In the genomic region with DNA sequence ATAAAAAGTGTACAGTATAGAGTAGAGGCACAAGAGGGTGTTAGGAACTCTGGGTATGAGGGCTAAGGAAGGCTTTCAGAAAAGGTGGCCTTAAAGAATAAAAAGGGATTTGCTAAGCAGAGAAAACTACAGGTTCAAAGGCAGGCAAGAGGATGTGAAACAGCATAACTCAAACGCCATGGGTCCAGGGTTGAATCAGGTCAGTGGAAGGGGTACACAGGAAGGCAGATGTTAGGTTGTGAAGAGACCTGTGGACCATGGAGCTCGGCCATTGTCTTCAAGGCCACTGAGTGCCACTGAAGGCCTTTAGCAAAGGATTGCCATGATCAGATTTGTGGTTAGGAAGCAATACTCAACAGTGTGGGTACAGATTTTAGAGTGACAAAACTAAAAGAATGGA, we compare ENCODE assay signal across 29 cellular contexts.
"Had no signal": no experiment of that assay in that cellular context is flagged by ENCODE, and none has a peak within 500 bp of the region (broad histone marks: within the 10 kb centered on the region; RNA-seq: fewer than 3 reads in every experiment).

No MANE protein-coding gene starts in this region.

- ATAC-seq: activated CD8-positive, alpha-beta T cell treated with anti-CD3 and anti-CD28 coated beads for 36 hours; gastrocnemius medialis; left cardiac atrium; stimulated activated naive B cell treated with anti-CD40 and anti-IgM and Interleukin-4, amounts not matched to agents 10 μg/mL and 1 μg/mL and 100 μg/mL, for 72 hours; upper lobe of right lung had no signal

- H3K9me3 ChIP-seq: colonic mucosa, gastrocnemius medialis, right atrium auricular region, suprapubic skin, tibial artery, upper lobe of right lung had no signal

- H3K27me3 Mint-ChIP-seq: activated B cell treated with CpG ODN at 0.5 μM for 24 hours; activated CD8-positive, alpha-beta T cell treated with anti-CD3 and anti-CD28 coated beads for 36 hours; activated naive CD8-positive, alpha-beta T cell; naive B cell; stimulated activated naive B cell treated with anti-CD40 and anti-IgM and Interleukin-4, amounts not matched to agents 10 μg/mL and 1 μg/mL and 100 μg/mL, for 72 hours had no signal

- H3K36me3 ChIP-seq: colonic mucosa, gastrocnemius medialis, right atrium auricular region, suprapubic skin, tibial artery, upper lobe of right lung had no signal

- H3K4me1 Mint-ChIP-seq: activated B cell treated with CpG ODN at 0.5 μM for 24 hours; naive B cell; stimulated activated naive B cell treated with anti-CD40 and anti-IgM and Interleukin-4, amounts not matched to agents 10 μg/mL and 1 μg/mL and 100 μg/mL, for 72 hours had no signal

- H3K4me3 ChIP-seq: colonic mucosa, dorsolateral prefrontal cortex, gastrocnemius medialis, hepatocyte, right atrium auricular region, smooth muscle cell, suprapubic skin, tibial artery, upper lobe of right lung had no signal

- FAIRE-seq: keratinocyte had no signal

- H3K9me3 Mint-ChIP-seq: activated B cell treated with CpG ODN at 0.5 μM for 24 hours; activated CD8-positive, alpha-beta T cell treated with anti-CD3 and anti-CD28 coated beads for 36 hours; activated T-helper 2 cell treated with anti-CD3 and anti-CD28 coated beads, Interferon-gamma antibody, Interleukin-2, Interleukin-4, amounts not matched to agents 10 μg/mL and 5 μg/mL and 100 μg/mL, durations not matched to agents 14 hours and 24 hours and 36 hours; naive B cell; stimulated activated naive B cell treated with anti-CD40 and anti-IgM and Interleukin-4, amounts not matched to agents 10 μg/mL and 1 μg/mL and 100 μg/mL, for 72 hours; T-helper 2 cell treated with Interferon-gamma antibody and Interleukin-4, amounts not matched to agents 5 μg/mL and 100 μg/mL, for 36 hours had no signal

- H3K27ac Mint-ChIP-seq: activated B cell treated with CpG ODN at 0.5 μM for 24 hours; activated CD8-positive, alpha-beta T cell treated with anti-CD3 and anti-CD28 coated beads for 36 hours; activated naive CD8-positive, alpha-beta T cell; activated T-helper 2 cell treated with anti-CD3 and anti-CD28 coated beads, Interferon-gamma antibody, Interleukin-2, Interleukin-4, amounts not matched to agents 10 μg/mL and 5 μg/mL and 100 μg/mL, durations not matched to agents 14 hours and 24 hours and 36 hours; stimulated activated naive B cell treated with anti-CD40 and anti-IgM and Interleukin-4, amounts not matched to agents 10 μg/mL and 1 μg/mL and 100 μg/mL, for 72 hours; T-helper 2 cell treated with Interferon-gamma antibody and Interleukin-4, amounts not matched to agents 5 μg/mL and 100 μg/mL, for 36 hours had no signal

- H3K27ac ChIP-seq: colonic mucosa, dorsolateral prefrontal cortex, gastrocnemius medialis, hepatocyte, parathyroid adenoma, right atrium auricular region, suprapubic skin, tibial artery, upper lobe of right lung had no signal

- H3K4me1 ChIP-seq: colonic mucosa, gastrocnemius medialis, parathyroid adenoma, right atrium auricular region, suprapubic skin, tibial artery, upper lobe of right lung had no signal

- DNase-seq: activated B cell treated with CpG ODN at 0.5 μM for 24 hours; activated CD4-positive, alpha-beta T cell treated with anti-CD3 and anti-CD28 coated beads, Interleukin-2, amount 50 U/mL, for 1 hour; activated CD8-positive, alpha-beta T cell treated with anti-CD3 and anti-CD28 coated beads for 36 hours; activated naive CD4-positive, alpha-beta T cell; activated T-cell treated with anti-CD3 and anti-CD28 coated beads, Interleukin-2, amount 50 U/mL, for 48 hours; anterior cingulate cortex; cerebellar nuclear complex; colonic mucosa; dorsolateral prefrontal cortex; effector memory CD4-positive, alpha-beta T cell; erythroblast; gastrocnemius medialis; left cardiac atrium; mammary epithelial cell; naive B cell; occipital lobe; stimulated activated CD4-positive, alpha-beta T cell treated with anti-CD3 and anti-CD28 coated beads, Interleukin-1b, Interleukin-23, amount 100 ng/mL, for 48 hours; stimulated activated naive B cell treated with anti-CD40 and anti-IgM and Interleukin-4, amounts not matched to agents 10 μg/mL and 1 μg/mL and 100 μg/mL, for 72 hours; tibial artery; upper lobe of right lung had no signal

- H3K4me3 Mint-ChIP-seq: activated CD8-positive, alpha-beta T cell treated with anti-CD3 and anti-CD28 coated beads for 36 hours; activated naive CD8-positive, alpha-beta T cell; naive B cell; stimulated activated naive B cell treated with anti-CD40 and anti-IgM and Interleukin-4, amounts not matched to agents 10 μg/mL and 1 μg/mL and 100 μg/mL, for 72 hours; T-helper 2 cell treated with Interferon-gamma antibody and Interleukin-4, amounts not matched to agents 5 μg/mL and 100 μg/mL, for 36 hours had no signal

- H3K27me3 ChIP-seq: colonic mucosa, dorsolateral prefrontal cortex, gastrocnemius medialis, hepatocyte, right atrium auricular region, suprapubic skin, tibial artery, upper lobe of right lung had no signal

- H3K36me3 Mint-ChIP-seq: activated naive CD8-positive, alpha-beta T cell; naive B cell; stimulated activated naive B cell treated with anti-CD40 and anti-IgM and Interleukin-4, amounts not matched to agents 10 μg/mL and 1 μg/mL and 100 μg/mL, for 72 hours had no signal
